ENCODE assay signal across 13 cellular contexts in genomic region chr5:67971223-67971830, GRCh38.
DNase-seq lines count a peak whose midpoint lies in the region; ATAC-seq and TF ChIP-seq lines count a peak whose summit lies in the region.
"Had no signal": no experiment of that assay in that cellular context is flagged by ENCODE, and none has a peak within 500 bp of the region (broad histone marks: within the 10 kb centered on the region; RNA-seq: fewer than 3 reads in every experiment).

No MANE protein-coding gene starts in this region.

- no peaks in the 10 kb centered on the region for H3K36me3 Mint-ChIP-seq in activated naive CD8-positive, alpha-beta T cell treated with anti-CD3 and anti-CD28 coated beads, Interleukin-2, amount 50 U/mL, for 24 hours (ENCODE audit: low read depth)

- 28 to 30% methylated on average over 4 of the region's 4 CpGs for WGBS in upper lobe of left lung, 2 donors

- H3K27ac ChIP-seq in upper lobe of left lung, result peak overlapping the region; percentile 42 to 73 (median 64)

- H3K9me3 ChIP-seq in upper lobe of left lung, result no peaks in the 10 kb centered on the region

- no peak overlapping the region for H3K27ac Mint-ChIP-seq in activated naive CD8-positive, alpha-beta T cell treated with anti-CD3 and anti-CD28 coated beads, Interleukin-2, amount 50 U/mL, for 24 hours
- H3K27ac Mint-ChIP-seq: T-helper 1 cell treated with Interleukin-12 subunit alpha and Interleukin-12 subunit beta and Interleukin-4 antibody, amounts not matched to agents 30 μg/mL and 1 μg/mL, for 36 hours had no signal

- H3K4me3 ChIP-seq in epithelial cell of esophagus (ENCODE audit: low read length), result no peak overlapping the region
- no peak overlapping the region for H3K4me3 ChIP-seq in upper lobe of left lung

- no peak for TF ChIP-seq POLR2A in upper lobe of left lung (IDR thresholded peaks at IDR 0.05)

- H3K4me1 Mint-ChIP-seq in activated naive CD8-positive, alpha-beta T cell treated with anti-CD3 and anti-CD28 coated beads, Interleukin-2, amount 50 U/mL, for 24 hours, result peaks cover 3% of the 10 kb centered on the region

- H3K27me3 Mint-ChIP-seq in activated naive CD8-positive, alpha-beta T cell treated with anti-CD3 and anti-CD28 coated beads, Interleukin-2, amount 50 U/mL, for 24 hours, result no peaks in the 10 kb centered on the region

- DNase-seq in NCI-H226, result peak; percentile 33
- DNase-seq in epithelial cell of esophagus (ENCODE audit: low read depth), result peak; percentile 18
- peak; percentile 27 for DNase-seq in medulla oblongata (ENCODE audit: extremely low spot score)
- no peak for DNase-seq in upper lobe of left lung
- DNase-seq in activated naive CD8-positive, alpha-beta T cell treated with anti-CD3 and anti-CD28 coated beads, Interleukin-2, amount 50 U/mL, for 24 hours, result no peak
- no peak for DNase-seq in activated CD4-positive, CD25-positive, alpha-beta regulatory T cell (lab: John Stamatoyannopoulos, UW)
- DNase-seq: central memory CD4-positive, alpha-beta T cell; DMS79 treated with DMSO at 0.1 percent for 48 hours; hypothalamus; NCI-H524 had no signal

- ATAC-seq in upper lobe of left lung (ENCODE audit: low FRiP score in 2 of 2) (peak in 1 of 2 donors; percentile 89), HG03520 (IDR thresholded peaks at IDR 0.05; ENCODE audit: unreplicated experiment) (no peak)
- ATAC-seq in activated naive CD8-positive, alpha-beta T cell treated with anti-CD3 and anti-CD28 coated beads, Interleukin-2, amount 50 U/mL, for 24 hours, result no peak

- no peaks in the 10 kb centered on the region for H3K27me3 ChIP-seq in upper lobe of left lung

- TF ChIP-seq CTCF in epithelial cell of esophagus (IDR thresholded peaks at IDR 0.05; ENCODE audit: insufficient read depth, low read depth, low read length, missing control alignments) (no peak), upper lobe of left lung (IDR thresholded peaks at IDR 0.05) (no peak)

- peak in 2 of 4 donors; percentile 41 to 81 for TF ChIP-seq EP300 in upper lobe of left lung (IDR thresholded peaks at IDR 0.05)

- no peaks in the 10 kb centered on the region for H3K36me3 ChIP-seq in upper lobe of left lung

- H3K4me1 ChIP-seq in upper lobe of left lung, result peaks cover 18 to 20% (median 19%) of the 10 kb centered on the region in 4 donors

- no peaks in the 10 kb centered on the region for H3K9me3 Mint-ChIP-seq in activated naive CD8-positive, alpha-beta T cell treated with anti-CD3 and anti-CD28 coated beads, Interleukin-2, amount 50 U/mL, for 24 hours
- H3K9me3 Mint-ChIP-seq: nephron; T-helper 1 cell treated with Interleukin-12 subunit alpha and Interleukin-12 subunit beta and Interleukin-4 antibody, amounts not matched to agents 30 μg/mL and 1 μg/mL, for 36 hours had no signal

- H3K4me3 Mint-ChIP-seq in activated naive CD8-positive, alpha-beta T cell treated with anti-CD3 and anti-CD28 coated beads, Interleukin-2, amount 50 U/mL, for 24 hours, result no peak overlapping the region
- H3K4me3 Mint-ChIP-seq: nephron; T-helper 1 cell treated with Interleukin-12 subunit alpha and Interleukin-12 subunit beta and Interleukin-4 antibody, amounts not matched to agents 30 μg/mL and 1 μg/mL, for 36 hours had no signal

Comparison
In these comparisons a context has a peak if more than half of its experiments do, and no peak if none do; other contexts are left out.
1. DNase-seq: peak in NCI-H226 (single experiment), epithelial cell of esophagus (single experiment) and medulla oblongata (single experiment); none in upper lobe of left lung (0 of 2), activated naive CD8-positive, alpha-beta T cell treated with anti-CD3 and anti-CD28 coated beads, Interleukin-2, amount 50 U/mL, for 24 hours (single experiment) and activated CD4-positive, CD25-positive, alpha-beta regulatory T cell (0 of 4).